1 cellular context compared by ENCODE assay signal in genomic region chr19:1266116-1266817, GRCh38.
TF ChIP-seq lines count a peak whose summit lies in the region.

No MANE protein-coding gene starts in this region.

TF ChIP-seq in HepG2, 621 proteins besides CTCF, POLR2A, EP300 and RAD21 (continued from another document and continues in another):
- peak; percentile 62 for TF ChIP-seq ARID5B (CRISPR knock-in tag; IDR thresholded peaks at IDR 0.05)
- TF ChIP-seq MAF1 (CRISPR knock-in tag; IDR thresholded peaks at IDR 0.05; ENCODE audit: borderline replicate concordance), result peak; percentile 16
- peak; percentile 28; the same call in 1 of the 2 replicates for TF ChIP-seq THAP9 (CRISPR knock-in tag; IDR thresholded peaks at IDR 0.05; ENCODE audit: borderline replicate concordance)
- TF ChIP-seq RARA (CRISPR knock-in tag; IDR thresholded peaks at IDR 0.05), result peak; percentile 86
- 0 out of 2 replicates have a peak, but pooled peaks have one; percentile 14 for TF ChIP-seq ZNF629 (CRISPR knock-in tag; conservative IDR thresholded peaks at IDR 0.05)
- TF ChIP-seq ZNF350 (CRISPR knock-in tag; IDR thresholded peaks at IDR 0.05; ENCODE audit: borderline replicate concordance, low read depth), result peak; percentile 55; the same call in 1 of the 2 replicates
- peak; percentile 50; the same call in 1 of the 2 replicates for TF ChIP-seq TFDP1 (CRISPR knock-in tag; IDR thresholded peaks at IDR 0.05; ENCODE audit: borderline replicate concordance)
- 0 out of 2 replicates have a peak, but pooled peaks have one; percentile 30 for TF ChIP-seq EEA1 (CRISPR knock-in tag; IDR thresholded peaks at IDR 0.05; ENCODE audit: borderline replicate concordance)
- peak; percentile 78 for TF ChIP-seq HNRNPK (IDR thresholded peaks at IDR 0.05; ENCODE audit: low read depth, low read length, poor library complexity, severe bottlenecking)
- peak; percentile 82 for TF ChIP-seq RXRB (CRISPR knock-in tag; IDR thresholded peaks at IDR 0.05; ENCODE audit: borderline replicate concordance)
- peak; percentile 87; the same call in 1 of the 2 replicates for TF ChIP-seq GTF3A (CRISPR knock-in tag; conservative IDR thresholded peaks at IDR 0.05)
- TF ChIP-seq DZIP1 (CRISPR knock-in tag; IDR thresholded peaks at IDR 0.05), result 0 out of 2 replicates have a peak, but pooled peaks have one; percentile 18
- TF ChIP-seq MAZ (IDR thresholded peaks at IDR 0.05; ENCODE audit: borderline replicate concordance, low read depth, low read length), result peak; percentile 95
- peak; percentile 73 for TF ChIP-seq MAZ (CRISPR knock-in tag; IDR thresholded peaks at IDR 0.05; ENCODE audit: low read depth)
- TF ChIP-seq RXRA (CRISPR knock-in tag; IDR thresholded peaks at IDR 0.05), result peak; percentile 89
- 0 out of 2 replicates have a peak, but pooled peaks have one; percentile 61 for TF ChIP-seq SP4 (CRISPR knock-in tag; IDR thresholded peaks at IDR 0.05)
- peak; percentile 7; the same call in 1 of the 2 replicates for TF ChIP-seq ZMYM4 (CRISPR knock-in tag; IDR thresholded peaks at IDR 0.05)
- no peak for TF ChIP-seq WIZ (CRISPR knock-in tag; IDR thresholded peaks at IDR 0.05)
- peak; percentile 79; the same call in 1 of the 2 replicates for TF ChIP-seq ARID4A (CRISPR knock-in tag; IDR thresholded peaks at IDR 0.05; ENCODE audit: borderline replicate concordance)
- 0 out of 2 replicates have a peak, but pooled peaks have one; percentile 55 for TF ChIP-seq ZNF484 (CRISPR knock-in tag; IDR thresholded peaks at IDR 0.05; ENCODE audit: borderline replicate concordance, low read depth)
- no peak for TF ChIP-seq ZBTB40 (IDR thresholded peaks at IDR 0.05)
- peak; percentile 20 for TF ChIP-seq ZBTB40 (CRISPR knock-in tag; IDR thresholded peaks at IDR 0.05)
- no peak for TF ChIP-seq REXO4 (CRISPR knock-in tag; IDR thresholded peaks at IDR 0.05; ENCODE audit: borderline replicate concordance)
